8 cellular contexts compared by ENCODE assay signal in the genomic region with DNA sequence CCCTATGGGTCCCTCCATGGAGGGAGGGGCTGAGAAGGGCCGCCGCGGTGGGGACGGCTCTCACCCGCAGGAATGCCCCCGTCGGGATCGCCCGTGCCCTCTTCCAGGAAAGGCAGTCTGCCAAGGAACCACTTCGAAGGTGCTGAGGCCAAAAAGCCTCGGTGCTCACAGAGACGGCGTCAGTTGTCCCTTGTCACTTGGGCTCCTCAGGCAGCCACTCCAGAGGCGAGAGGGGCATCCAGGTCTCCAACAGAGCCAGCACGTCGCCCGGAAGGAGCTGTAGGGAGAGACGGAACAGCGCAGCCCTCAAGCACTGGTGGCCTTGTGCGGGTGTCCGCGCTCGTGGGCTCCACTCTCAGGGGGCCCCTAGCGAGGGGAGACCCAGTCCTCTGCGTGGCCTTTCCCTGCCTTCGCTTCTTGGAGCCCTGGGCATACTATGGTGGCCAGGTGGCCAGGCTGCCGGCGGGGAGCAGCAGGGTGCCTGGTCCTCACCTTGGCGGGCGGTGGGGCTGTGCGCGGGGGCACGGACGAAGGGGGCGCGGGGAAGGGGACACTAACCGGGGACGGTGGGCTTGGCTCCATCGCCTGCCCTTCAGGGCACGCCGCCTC.
A peak's percentile ranks its signal among the peaks of the same experiment; 100 is the strongest.
DNase-seq lines count a peak whose midpoint lies in the region; ATAC-seq lines count a peak whose summit lies in the region.

No MANE protein-coding gene starts in this region.

- CTCF ChIA-PET in activated naive CD4-positive, alpha-beta T cell treated with anti-CD3 and anti-CD28 coated beads, Interleukin-2, amount 10 ng/mL, durations not matched to agents 7 days and 5 days (lab: Charles Lee) = interaction anchor here (0.8 to 1.7 kb wide), 6 partner anchors 10 to 127 kb away, joined by 3 to 8 read pairs (median 6); no protein-coding TSS in a partner anchor

- H3K4me3 Mint-ChIP-seq in activated naive CD4-positive, alpha-beta T cell treated with anti-CD3 and anti-CD28 coated beads, Interleukin-2, amount 10 ng/mL, durations not matched to agents 7 days and 5 days = peak overlapping the region; percentile 71

- peaks cover 6% of the 10 kb centered on the region for H3K4me1 Mint-ChIP-seq in activated naive CD4-positive, alpha-beta T cell treated with anti-CD3 and anti-CD28 coated beads, Interleukin-2, amount 10 ng/mL, durations not matched to agents 7 days and 5 days

- peak overlapping the region; percentile 28 for H3K27ac Mint-ChIP-seq in activated naive CD4-positive, alpha-beta T cell treated with anti-CD3 and anti-CD28 coated beads, Interleukin-2, amount 10 ng/mL, durations not matched to agents 7 days and 5 days

- H3K9me3 ChIP-seq in iPS-18c (ENCODE audit: control insufficient read depth, insufficient read depth, low read length) = peaks cover 3% of the 10 kb centered on the region

- H3K27me3 Mint-ChIP-seq in activated naive CD4-positive, alpha-beta T cell treated with anti-CD3 and anti-CD28 coated beads, Interleukin-2, amount 10 ng/mL, durations not matched to agents 7 days and 5 days = peaks cover 61% of the 10 kb centered on the region

- H3K9me3 Mint-ChIP-seq in activated naive CD4-positive, alpha-beta T cell treated with anti-CD3 and anti-CD28 coated beads, Interleukin-2, amount 10 ng/mL, durations not matched to agents 7 days and 5 days = no peaks in the 10 kb centered on the region

- H3K36me3 Mint-ChIP-seq in activated naive CD4-positive, alpha-beta T cell treated with anti-CD3 and anti-CD28 coated beads, Interleukin-2, amount 10 ng/mL, durations not matched to agents 7 days and 5 days = no peaks in the 10 kb centered on the region

- peak; percentile 14 for ATAC-seq in HG03460 (IDR thresholded peaks at IDR 0.05; ENCODE audit: unreplicated experiment)
- ATAC-seq in stimulated activated naive CD8-positive, alpha-beta T cell treated with anti-CD3 and anti-CD28 coated beads, Interleukin-15, Interleukin-2, amounts not matched to agents 100 U/mL and 50 U/mL, for 24 hours = peak; percentile 21

- DNase-seq in NCI-H524 (lab: John Stamatoyannopoulos, UW) (peak; percentile 32 to 52), NCI-H524 treated with DMSO at 0.1 percent for 48 hours (lab: John Stamatoyannopoulos, UW) (no peak), GM03348 (ENCODE audit: low spot score) (no peak), germinal center (ENCODE audit: low spot score) (no peak)
- no peak for DNase-seq in activated naive CD4-positive, alpha-beta T cell treated with anti-CD3 and anti-CD28 coated beads, Interleukin-2, amount 10 ng/mL, durations not matched to agents 7 days and 5 days
- peak; percentile 21 for DNase-seq in stimulated activated naive CD8-positive, alpha-beta T cell treated with anti-CD3 and anti-CD28 coated beads, Interleukin-15, Interleukin-2, amounts not matched to agents 100 U/mL and 50 U/mL, for 24 hours

- H3K4me3 ChIP-seq in iPS-18c (ENCODE audit: insufficient read depth, low read depth, low read length) = peak overlapping the region; percentile 55

Comparison
In these comparisons a context has a peak if more than half of its experiments do, and no peak if none do; other contexts are left out.
1. DNase-seq: peak in NCI-H524 (2 of 2) and stimulated activated naive CD8-positive, alpha-beta T cell treated with anti-CD3 and anti-CD28 coated beads, Interleukin-15, Interleukin-2, amounts not matched to agents 100 U/mL and 50 U/mL, for 24 hours (single experiment); none in NCI-H524 treated with DMSO at 0.1 percent for 48 hours (single experiment), activated naive CD4-positive, alpha-beta T cell treated with anti-CD3 and anti-CD28 coated beads, Interleukin-2, amount 10 ng/mL, durations not matched to agents 7 days and 5 days (single experiment), GM03348 (single experiment) and germinal center (single experiment).